Comparison of ENCODE assay signal across 16 cellular contexts in the genomic region with DNA sequence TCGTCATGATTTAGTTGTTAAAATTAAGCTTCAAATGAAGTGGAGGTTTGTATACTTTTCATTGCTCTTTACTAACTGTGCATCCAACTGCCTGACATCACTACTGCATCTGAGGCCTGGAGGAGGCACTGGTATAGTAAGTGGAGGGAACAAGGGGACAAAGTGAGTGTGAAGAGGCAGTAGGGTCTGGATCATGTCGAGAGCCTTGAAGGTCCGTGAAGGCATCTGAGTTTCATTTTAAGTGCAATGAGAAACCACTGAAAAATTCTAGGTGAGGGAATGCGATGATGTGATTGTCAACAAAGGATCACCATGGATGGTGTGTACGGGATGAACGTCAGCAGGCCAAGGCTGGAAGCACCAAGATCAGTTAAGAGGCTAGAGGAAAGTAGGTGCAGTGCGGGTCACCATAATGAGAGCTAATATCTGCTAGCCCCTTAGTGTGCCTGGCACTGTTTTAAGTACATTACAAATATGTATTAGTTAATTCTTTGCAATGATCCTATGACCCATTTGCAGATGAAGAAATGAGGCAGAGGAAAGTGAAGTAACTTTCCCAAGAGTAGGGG.
"Had no signal": no experiment of that assay in that cellular context is flagged by ENCODE, and none has a peak within 500 bp of the region (broad histone marks: within the 10 kb centered on the region; RNA-seq: fewer than 3 reads in every experiment).

No MANE protein-coding gene starts in this region.

- H3K27me3 ChIP-seq: transverse colon, uterus had no signal

- DNase-seq: activated CD4-positive, alpha-beta T cell treated with anti-CD3 and anti-CD28 coated beads for 4 hours; activated CD4-positive, alpha-beta T cell treated with anti-CD3 and anti-CD28 coated beads, Interleukin-2, amount 50 U/mL, for 48 hours; activated CD4-positive, CD25-positive, alpha-beta regulatory T cell; activated effector memory CD4-positive, alpha-beta T cell treated with Interleukin-2 at 50 U/mL for 16 hours; activated naive CD4-positive, alpha-beta T cell treated with anti-CD3 and anti-CD28 coated beads for 36 hours; activated naive CD8-positive, alpha-beta T cell treated with anti-CD3 and anti-CD28 coated beads, Interleukin-2, amount 10 ng/mL, durations not matched to agents 7 days and 5 days; activated T-cell treated with anti-CD3 and anti-CD28 coated beads, Interleukin-2, amount 50 U/mL, for 48 hours; effector CD4-positive, alpha-beta T cell; immature natural killer cell; kidney glomerular epithelial cell; retina; stimulated activated CD4-positive, alpha-beta T cell treated with anti-CD3 and anti-CD28 coated beads, Interleukin-1b, Interleukin-23, amount 100 ng/mL, for 48 hours; stimulated activated naive CD8-positive, alpha-beta T cell treated with anti-CD3 and anti-CD28 coated beads, Interleukin-15, amount 100 ng/mL, for 72 hours; transverse colon had no signal

- H3K9me3 ChIP-seq: transverse colon, uterus had no signal

- H3K36me3 ChIP-seq: transverse colon, uterus had no signal

- ATAC-seq: stimulated activated effector memory CD8-positive, alpha-beta T cell treated with anti-CD3 and anti-CD28 coated beads, Interleukin-12 subunit alpha, Interleukin-12 subunit beta, amount 100 ng/mL, for 72 hours; stimulated activated naive CD8-positive, alpha-beta T cell treated with anti-CD3 and anti-CD28 coated beads, Interleukin-15, amount 100 ng/mL, for 72 hours had no signal

- H3K4me3 ChIP-seq: transverse colon, uterus had no signal
